Comparison of ENCODE assay signal across 12 cellular contexts in genomic region chr4:176090115-176090514, GRCh38. TPM values are rescaled to one million over a fixed set of nuclear protein-coding genes. Genes with fewer than 3 reads are reported as not detected.
DNase-seq lines count a peak whose midpoint lies in the region; ATAC-seq and TF ChIP-seq lines count a peak whose summit lies in the region.
"Had no signal": no experiment of that assay in that cellular context is flagged by ENCODE, and none has a peak within 500 bp of the region (broad histone marks: within the 10 kb centered on the region; RNA-seq: fewer than 3 reads in every experiment).

No MANE protein-coding gene starts in this region.

- 0 out of 2 replicates have a peak, but pooled peaks cover 7% of the 10 kb centered on the region for H3K9me3 ChIP-seq in OCI-LY7 (ENCODE audit: low read length)
- H3K9me3 ChIP-seq: body of pancreas had no signal

- DNase-seq in OCI-LY7 (ENCODE audit: low spot score) = peak; percentile 3
- DNase-seq in stimulated activated naive B cell treated with anti-CD40 and anti-IgM and Interleukin-4, amounts not matched to agents 10 μg/mL and 1 μg/mL and 100 μg/mL, for 72 hours = peak; percentile 3
- no peak for DNase-seq in stimulated activated CD4-positive, alpha-beta T cell treated with anti-CD3 and anti-CD28 coated beads, Interleukin-4, amount 100 ng/mL, for 1 hour
- no peak for DNase-seq in GM19240 (ENCODE audit: insufficient read length, low spot score)
- DNase-seq: activated CD4-positive, CD25-positive, alpha-beta regulatory T cell; COR-L47; NCI-H2171 treated with DMSO at 0.1 percent for 48 hours had no signal

- peaks cover 0 to 3% of the 10 kb centered on the region in 2 donors for H3K36me3 Mint-ChIP-seq in stimulated activated naive B cell treated with anti-CD40 and anti-IgM and Interleukin-4, amounts not matched to agents 10 μg/mL and 1 μg/mL and 100 μg/mL, for 72 hours

- no peaks in the 10 kb centered on the region for H3K36me3 ChIP-seq in OCI-LY7 (ENCODE audit: insufficient read depth, low read length)

- no peaks in the 10 kb centered on the region for H3K79me2 ChIP-seq in OCI-LY7 (ENCODE audit: insufficient read depth, low read depth, low read length)

- H3K27ac Mint-ChIP-seq in stimulated activated naive B cell treated with anti-CD40 and anti-IgM and Interleukin-4, amounts not matched to agents 10 μg/mL and 1 μg/mL and 100 μg/mL, for 72 hours = no peak overlapping the region
- H3K27ac Mint-ChIP-seq: activated T-helper 2 cell treated with anti-CD3 and anti-CD28 coated beads, Interferon-gamma antibody, Interleukin-2, Interleukin-4, amounts not matched to agents 10 μg/mL and 5 μg/mL and 100 μg/mL, durations not matched to agents 14 hours and 24 hours and 36 hours had no signal

- CTCF ChIA-PET in OCI-LY7 (lab: Charles Lee; ENCODE audit: unreplicated experiment) = no interaction called here

- ATAC-seq in GM19328 (IDR thresholded peaks at IDR 0.05; ENCODE audit: unreplicated experiment) (peak; percentile 82), HG03159 (IDR thresholded peaks at IDR 0.05; ENCODE audit: unreplicated experiment) (peak; percentile 71), HG02642 (IDR thresholded peaks at IDR 0.05; ENCODE audit: poor library complexity, unreplicated experiment) (no peak)
- peak; percentile 87 to 93 for ATAC-seq in stimulated activated naive B cell treated with anti-CD40 and anti-IgM and Interleukin-4, amounts not matched to agents 10 μg/mL and 1 μg/mL and 100 μg/mL, for 72 hours (replicated peaks)
- ATAC-seq: body of pancreas had no signal

- no TSS peak for BruUV-seq in OCI-LY7 (replicated peaks; lab: Mats Ljungman, UMichigan)

- H3K4me3 ChIP-seq in OCI-LY7 (ENCODE audit: low read depth, low read length, poor library complexity, severe bottlenecking) = no peak overlapping the region
- H3K4me3 ChIP-seq: body of pancreas had no signal

- H3K9me2 ChIP-seq in OCI-LY7 (ENCODE audit: insufficient read depth, low read length) = no peaks in the 10 kb centered on the region

- H4K20me1 ChIP-seq in OCI-LY7 (ENCODE audit: insufficient read depth, low read length) = no peaks in the 10 kb centered on the region

- peaks cover 6% of the 10 kb centered on the region for H3K4me1 ChIP-seq in OCI-LY7 (ENCODE audit: insufficient read depth, low read length, poor library complexity, severe bottlenecking)
- H3K4me1 ChIP-seq: body of pancreas had no signal

- TF ChIP-seq CTCF in OCI-LY7 (conservative IDR thresholded peaks at IDR 0.05; ENCODE audit: low read length) = no peak

- intact Hi-C loops in OCI-LY7 (cut with micrococcal nuclease; ENCODE audit: unreplicated experiment) = no loop called here

- POLR2A ChIA-PET in OCI-LY7 (lab: Charles Lee) = interaction anchor here (0.6 to 1.1 kb wide), 3 partner anchors 11 to 1240 kb away, joined by 3 to 4 read pairs (median 3); no protein-coding TSS in a partner anchor

- H3K4me2 ChIP-seq in OCI-LY7 (ENCODE audit: low read length) = no peak overlapping the region

- peaks cover 8 to 11% of the 10 kb centered on the region in 2 donors for H3K9me3 Mint-ChIP-seq in stimulated activated naive B cell treated with anti-CD40 and anti-IgM and Interleukin-4, amounts not matched to agents 10 μg/mL and 1 μg/mL and 100 μg/mL, for 72 hours

- H3K27me3 Mint-ChIP-seq in stimulated activated naive B cell treated with anti-CD40 and anti-IgM and Interleukin-4, amounts not matched to agents 10 μg/mL and 1 μg/mL and 100 μg/mL, for 72 hours = no peaks in the 10 kb centered on the region

- no peak overlapping the region for H2AFZ ChIP-seq in OCI-LY7 (ENCODE audit: low read length)

- H3K4me1 Mint-ChIP-seq in stimulated activated naive B cell treated with anti-CD40 and anti-IgM and Interleukin-4, amounts not matched to agents 10 μg/mL and 1 μg/mL and 100 μg/mL, for 72 hours = peaks cover 6 to 11% of the 10 kb centered on the region in 2 donors

- H3K27ac ChIP-seq in OCI-LY7 (ENCODE audit: low read depth, low read length, poor library complexity, severe bottlenecking) = no peak overlapping the region
- H3K27ac ChIP-seq: body of pancreas had no signal

- no peak overlapping the region for H3K4me3 Mint-ChIP-seq in stimulated activated naive B cell treated with anti-CD40 and anti-IgM and Interleukin-4, amounts not matched to agents 10 μg/mL and 1 μg/mL and 100 μg/mL, for 72 hours

RNA-seq across cellular contexts. Expression of gene WDR17, which starts 24.5 kb away (rescaled TPM):
- 0.62 and 0.63 TPM in 2 replicates for total RNA-seq in OCI-LY7 (2014; rRNA removed; shearing (Covaris generic))
- 3.8 and 4.0 TPM in 2 replicates for total RNA-seq in OCI-LY7 (2022)

Comparison
In these comparisons a context has a peak if more than half of its experiments do, and no peak if none do; other contexts are left out.
1. DNase-seq: peak in OCI-LY7 (single experiment) and stimulated activated naive B cell treated with anti-CD40 and anti-IgM and Interleukin-4, amounts not matched to agents 10 μg/mL and 1 μg/mL and 100 μg/mL, for 72 hours (single experiment); none in stimulated activated CD4-positive, alpha-beta T cell treated with anti-CD3 and anti-CD28 coated beads, Interleukin-4, amount 100 ng/mL, for 1 hour (single experiment) and GM19240 (single experiment).